ENCODE assay signal across 13 cellular contexts in genomic region chr1:246003442-246003730, GRCh38.
"Had no signal": no experiment of that assay in that cellular context is flagged by ENCODE, and none has a peak within 500 bp of the region (broad histone marks: within the 10 kb centered on the region; RNA-seq: fewer than 3 reads in every experiment).

No MANE protein-coding gene starts in this region.

- H3K27me3 Mint-ChIP-seq: activated naive CD8-positive, alpha-beta T cell treated with anti-CD3 and anti-CD28 coated beads, Interleukin-2, amount 10 ng/mL, durations not matched to agents 7 days and 5 days; activated T-cell treated with anti-CD3 and anti-CD28 coated beads, Interleukin-2, amount 50 U/mL, for 24 hours; stimulated activated naive CD8-positive, alpha-beta T cell treated with anti-CD3 and anti-CD28 coated beads, Interleukin-15, Interleukin-2, amounts not matched to agents 100 ng/mL and 50 ng/mL, for 24 hours had no signal

- H3K27ac ChIP-seq: cardiac muscle cell, foreskin keratinocyte, neural progenitor cell, psoas muscle, suprapubic skin, WERI-Rb-1 had no signal

- H3K27ac Mint-ChIP-seq: activated naive CD8-positive, alpha-beta T cell treated with anti-CD3 and anti-CD28 coated beads, Interleukin-2, amount 10 ng/mL, durations not matched to agents 7 days and 5 days; activated T-cell treated with anti-CD3 and anti-CD28 coated beads, Interleukin-2, amount 50 U/mL, for 24 hours; activated T-helper 2 cell treated with anti-CD3 and anti-CD28 coated beads, Interferon-gamma antibody, Interleukin-2, Interleukin-4, amounts not matched to agents 10 μg/mL and 5 μg/mL and 100 μg/mL, durations not matched to agents 14 hours and 24 hours and 36 hours; endodermal cell; neural progenitor cell; stimulated activated naive CD8-positive, alpha-beta T cell treated with anti-CD3 and anti-CD28 coated beads, Interleukin-15, Interleukin-2, amounts not matched to agents 100 ng/mL and 50 ng/mL, for 24 hours had no signal

- H3K4me1 ChIP-seq: neural progenitor cell had no signal

- H3K36me3 ChIP-seq: cardiac muscle cell, neural progenitor cell, suprapubic skin, WERI-Rb-1 had no signal

- H3K27me3 ChIP-seq: cardiac muscle cell, foreskin keratinocyte, neural progenitor cell, suprapubic skin had no signal

- H3K36me3 Mint-ChIP-seq: activated naive CD8-positive, alpha-beta T cell treated with anti-CD3 and anti-CD28 coated beads, Interleukin-2, amount 10 ng/mL, durations not matched to agents 7 days and 5 days had no signal

- H3K4me3 ChIP-seq: cardiac muscle cell, lung, neural progenitor cell, psoas muscle, skin epidermis, suprapubic skin had no signal

- H3K9me3 Mint-ChIP-seq: activated naive CD8-positive, alpha-beta T cell treated with anti-CD3 and anti-CD28 coated beads, Interleukin-2, amount 10 ng/mL, durations not matched to agents 7 days and 5 days; activated T-cell treated with anti-CD3 and anti-CD28 coated beads, Interleukin-2, amount 50 U/mL, for 24 hours; activated T-helper 2 cell treated with anti-CD3 and anti-CD28 coated beads, Interferon-gamma antibody, Interleukin-2, Interleukin-4, amounts not matched to agents 10 μg/mL and 5 μg/mL and 100 μg/mL, durations not matched to agents 14 hours and 24 hours and 36 hours; stimulated activated naive CD8-positive, alpha-beta T cell treated with anti-CD3 and anti-CD28 coated beads, Interleukin-15, Interleukin-2, amounts not matched to agents 100 ng/mL and 50 ng/mL, for 24 hours had no signal

- H3K9me3 ChIP-seq: psoas muscle, suprapubic skin had no signal

- H3K4me1 Mint-ChIP-seq: activated naive CD8-positive, alpha-beta T cell treated with anti-CD3 and anti-CD28 coated beads, Interleukin-2, amount 10 ng/mL, durations not matched to agents 7 days and 5 days; endodermal cell had no signal

- H3K4me3 Mint-ChIP-seq: activated naive CD8-positive, alpha-beta T cell treated with anti-CD3 and anti-CD28 coated beads, Interleukin-2, amount 10 ng/mL, durations not matched to agents 7 days and 5 days; activated T-cell treated with anti-CD3 and anti-CD28 coated beads, Interleukin-2, amount 50 U/mL, for 24 hours; endodermal cell; neural progenitor cell; stimulated activated naive CD8-positive, alpha-beta T cell treated with anti-CD3 and anti-CD28 coated beads, Interleukin-15, Interleukin-2, amounts not matched to agents 100 ng/mL and 50 ng/mL, for 24 hours had no signal
